9 cellular contexts compared by ENCODE assay signal in genomic region chr10:72309290-72310240, GRCh38. TPM values are rescaled to one million over a fixed set of nuclear protein-coding genes. Genes with fewer than 3 reads are reported as not detected.
DNase-seq lines count a peak whose midpoint lies in the region; ATAC-seq, FAIRE-seq and TF ChIP-seq lines count a peak whose summit lies in the region.
"Had no signal": no experiment of that assay in that cellular context is flagged by ENCODE, and none has a peak within 500 bp of the region (broad histone marks: within the 10 kb centered on the region; RNA-seq: fewer than 3 reads in every experiment).

No MANE protein-coding gene starts in this region.

- ATAC-seq in A549 (peak in 1 of 2 experiments; percentile 38; a peak in 3 of 6 replicates), GM18519 (IDR thresholded peaks at IDR 0.05; ENCODE audit: low FRiP score, unreplicated experiment) (no peak)

- H3K9me3 ChIP-seq in A549, result no peaks in the 10 kb centered on the region
- H3K9me3 ChIP-seq in MG63, result no peaks in the 10 kb centered on the region

- TF ChIP-seq POLR2A in A549 (IDR thresholded peaks at IDR 0.05; ENCODE audit: low read length), result no peak

- intact Hi-C loops in dendritic cell treated with granulocyte-macrophage colony-stimulating factor and Interleukin-4, amounts not matched to agents 40 ng/mL and 50 ng/mL, for 4 days (cut with micrococcal nuclease), result loop anchor here (1.0 kb wide), 1 partner anchor 10 kb away; no protein-coding TSS in a partner anchor

- H3K36me3 ChIP-seq in MG63, result no peaks in the 10 kb centered on the region

- CTCF ChIA-PET in A549 (lab: Yijun Ruan, JAX), result interaction anchor here (0.9 to 3.2 kb wide), 7 partner anchors 10 to 34 kb away, joined by 3 to 10 read pairs (median 6); no protein-coding TSS in a partner anchor

- peaks cover 32% of the 10 kb centered on the region for H3K4me1 Mint-ChIP-seq in dendritic cell treated with granulocyte-macrophage colony-stimulating factor and Interleukin-4, amounts not matched to agents 40 ng/mL and 50 ng/mL, for 4 days (ENCODE audit: low read depth)

- H3K4me3 Mint-ChIP-seq in dendritic cell treated with granulocyte-macrophage colony-stimulating factor and Interleukin-4, amounts not matched to agents 40 ng/mL and 50 ng/mL, for 4 days, result no peak overlapping the region

- TF ChIP-seq RAD21 in A549 (conservative IDR thresholded peaks at IDR 0.05 in 1 of 2, IDR thresholded peaks at IDR 0.05 in 1 of 2), result no peak

- FAIRE-seq in A549 (lab: Jason Lieb, UNC), result no peak

- no peak for TF ChIP-seq EP300 in A549 (IDR thresholded peaks at IDR 0.05)

- DNase-seq in A549 (ENCODE audit: low read depth in 1 of 2, low spot score in 1 of 2) (no peak), MG63 (peak; percentile 42), myocyte (ENCODE audit: low read depth) (peak; percentile 94), NCI-H2081 (lab: John Stamatoyannopoulos, UW) (no peak)
- DNase-seq in activated CD8-positive, alpha-beta memory T cell treated with anti-CD3 and anti-CD28 coated beads, Interleukin-2, amount 50 U/mL, for 4 hours, result no peak
- DNase-seq in activated CD4-positive, CD25-positive, alpha-beta regulatory T cell (lab: John Stamatoyannopoulos, UW), result no peak
- DNase-seq: activated CD4-positive, alpha-beta T cell treated with anti-CD3 and anti-CD28 coated beads for 1 hour had no signal

- H3K27me3 ChIP-seq in MG63, result no peaks in the 10 kb centered on the region

- H3K27ac ChIP-seq in A549, result peak overlapping the region; percentile 90 to 98

- peaks cover 7% of the 10 kb centered on the region for H3K27me3 Mint-ChIP-seq in dendritic cell treated with granulocyte-macrophage colony-stimulating factor and Interleukin-4, amounts not matched to agents 40 ng/mL and 50 ng/mL, for 4 days

- peaks cover 62% of the 10 kb centered on the region for H3K4me1 ChIP-seq in A549

- peak overlapping the region; percentile 77 for H3K4me2 ChIP-seq in A549

- TF ChIP-seq CTCF in A549 (IDR thresholded peaks at IDR 0.05), result no peak

- no peak overlapping the region for H3K4me3 ChIP-seq in A549
- no peak overlapping the region for H3K4me3 ChIP-seq in MG63

- WGBS in A549 (ENCODE audit: missing lambda C conversion rate), result 86% methylated on average over 20 of the region's 21 CpGs

- POLR2A ChIA-PET in A549 (lab: Yijun Ruan, JAX), result interaction anchor here (1.0 to 2.9 kb wide), 6 partner anchors 9 to 49 kb away, joined by 4 to 32 read pairs (median 13); partner anchors contain the start of gene DDIT4

- peak overlapping the region; percentile 72 for H3K27ac Mint-ChIP-seq in dendritic cell treated with granulocyte-macrophage colony-stimulating factor and Interleukin-4, amounts not matched to agents 40 ng/mL and 50 ng/mL, for 4 days

- no peaks in the 10 kb centered on the region for H3K9me3 Mint-ChIP-seq in dendritic cell treated with granulocyte-macrophage colony-stimulating factor and Interleukin-4, amounts not matched to agents 40 ng/mL and 50 ng/mL, for 4 days

- no peaks in the 10 kb centered on the region for H3K36me3 Mint-ChIP-seq in dendritic cell treated with granulocyte-macrophage colony-stimulating factor and Interleukin-4, amounts not matched to agents 40 ng/mL and 50 ng/mL, for 4 days (ENCODE audit: low read depth)

TF ChIP-seq in A549, 52 proteins besides CTCF, POLR2A, EP300 and RAD21:
- TF ChIP-seq HDAC2 (IDR thresholded peaks at IDR 0.05), result no peak
- TF ChIP-seq HOXA7 (CRISPR knock-in tag; IDR thresholded peaks at IDR 0.05), result no peak
- TF ChIP-seq KDM5A (IDR thresholded peaks at IDR 0.05), result no peak
- TF ChIP-seq ATOH8 (CRISPR knock-in tag; IDR thresholded peaks at IDR 0.05; ENCODE audit: low read depth), result no peak
- no peak for TF ChIP-seq TP53 (CRISPR knock-in tag; IDR thresholded peaks at IDR 0.05)
- no peak for TF ChIP-seq MAFK (IDR thresholded peaks at IDR 0.05; ENCODE audit: partially characterized antibody)
- TF ChIP-seq SREBF2 (IDR thresholded peaks at IDR 0.05), result no peak
- TF ChIP-seq FOSL2 (IDR thresholded peaks at IDR 0.05), result no peak
- TF ChIP-seq FOSL2 (CRISPR knock-in tag; IDR thresholded peaks at IDR 0.05), result no peak
- no peak for TF ChIP-seq ZC3H11A (IDR thresholded peaks at IDR 0.05)
- TF ChIP-seq E2F6 (IDR thresholded peaks at IDR 0.05; ENCODE audit: borderline replicate concordance, low read depth), result no peak
- TF ChIP-seq HMGXB4 (CRISPR knock-in tag; IDR thresholded peaks at IDR 0.05; ENCODE audit: borderline replicate concordance), result no peak
- no peak for TF ChIP-seq USF2 (IDR thresholded peaks at IDR 0.05)
- no peak for TF ChIP-seq MYC (IDR thresholded peaks at IDR 0.05; ENCODE audit: borderline replicate concordance, low read length)
- TF ChIP-seq MAZ (IDR thresholded peaks at IDR 0.05; ENCODE audit: borderline replicate concordance, low read depth, low read length), result no peak
- no peak for TF ChIP-seq TFCP2L1 (CRISPR knock-in tag; IDR thresholded peaks at IDR 0.05)

RNA-seq across cellular contexts. Expression of gene DDIT4, which starts 35.8 kb away (rescaled TPM):
- 329 and 392 TPM in 2 replicates for polyA plus RNA-seq in A549 (2011; rRNA removed)
- 189 and 275 TPM in 2 replicates for polyA plus RNA-seq in A549 (2012; cell fraction: cytosol; rRNA removed)
- polyA plus RNA-seq in A549 (2012; cell fraction: nucleus; rRNA removed), result 368 and 387 TPM in 2 replicates
- polyA plus RNA-seq in A549 (2017; fragmentation: RNase III; extraction: RNeasy Plus Mini Kit Qiagen cat#74134 plus additional on column Dnase treatment), result 188 to 239 TPM (median 238 TPM) in 3 replicates
- 299 and 339 TPM in 2 replicates for polyA minus RNA-seq in A549 (2011; rRNA and poly(A)+ RNA removed)
- total RNA-seq in MG63 (2014; rRNA removed; shearing (Covaris generic); ENCODE audit: low replicate concordance), result 260 and 266 TPM in 2 replicates
- 97.0 and 97.3 TPM in 2 replicates for total RNA-seq in myocyte
- polyA plus RNA-seq in myocyte (2012), result 242 TPM

RNA-seq across cellular contexts. Expression of gene DNAJB12, which starts 45.2 kb away (rescaled TPM):
- polyA plus RNA-seq in A549 (2011; rRNA removed), result 21.5 and 24.4 TPM in 2 replicates
- polyA plus RNA-seq in A549 (2012; cell fraction: cytosol; rRNA removed), result 26.6 and 31.3 TPM in 2 replicates
- polyA plus RNA-seq in A549 (2012; cell fraction: nucleus; rRNA removed), result 46.2 and 51.4 TPM in 2 replicates
- polyA plus RNA-seq in A549 (2017; fragmentation: RNase III; extraction: RNeasy Plus Mini Kit Qiagen cat#74134 plus additional on column Dnase treatment), result 26.1 to 28.5 TPM (median 26.7 TPM) in 3 replicates
- polyA minus RNA-seq in A549 (2011; rRNA and poly(A)+ RNA removed), result 31.6 and 32.2 TPM in 2 replicates
- total RNA-seq in MG63 (2014; rRNA removed; shearing (Covaris generic); ENCODE audit: low replicate concordance), result 19.3 and 24.4 TPM in 2 replicates
- 27.1 and 30.3 TPM in 2 replicates for total RNA-seq in myocyte
- polyA plus RNA-seq in myocyte (2012), result 41.3 TPM

Comparison
In these comparisons a context has a peak if more than half of its experiments do, and no peak if none do; other contexts are left out.
1. DNase-seq: peak in MG63 (single experiment) and myocyte (single experiment); none in A549 (0 of 2), NCI-H2081 (0 of 2), activated CD8-positive, alpha-beta memory T cell treated with anti-CD3 and anti-CD28 coated beads, Interleukin-2, amount 50 U/mL, for 4 hours (single experiment) and activated CD4-positive, CD25-positive, alpha-beta regulatory T cell (0 of 4).